In the genomic region with DNA sequence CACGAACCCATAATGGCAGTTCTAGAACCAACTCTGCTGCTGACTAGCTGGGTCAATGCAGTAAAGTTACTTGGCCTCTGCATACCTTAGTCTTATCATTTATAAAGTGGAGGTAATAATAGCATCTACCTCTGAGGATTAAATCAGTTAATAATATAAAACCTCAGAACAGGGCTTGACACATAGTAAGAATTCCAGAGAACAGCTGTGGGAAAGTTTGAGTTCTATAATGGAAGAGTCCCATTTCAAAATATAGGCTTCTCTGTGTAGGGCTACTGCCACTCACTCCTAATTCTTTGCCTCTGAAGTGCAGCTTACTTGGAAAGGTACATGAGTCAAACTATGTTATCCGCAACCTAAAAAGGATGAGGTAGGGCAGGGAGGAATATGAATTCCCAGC, we compare ENCODE assay signal across 21 cellular contexts.
A peak's percentile ranks its signal among the peaks of the same experiment; 100 is the strongest.
DNase-seq lines count a peak whose midpoint lies in the region; TF ChIP-seq lines count a peak whose summit lies in the region.
"Had no signal": no experiment of that assay in that cellular context is flagged by ENCODE, and none has a peak within 500 bp of the region (broad histone marks: within the 10 kb centered on the region; RNA-seq: fewer than 3 reads in every experiment).

No MANE protein-coding gene starts in this region.

- peak overlapping the region; percentile 86 for H3K9ac ChIP-seq in skeletal muscle satellite cell (ENCODE audit: low read depth, low read length)
- H3K9ac ChIP-seq: BLaER1 had no signal

- H3K27me3 Mint-ChIP-seq in nephron (ENCODE audit: low read depth) = no peaks in the 10 kb centered on the region
- H3K27me3 Mint-ChIP-seq: B cell; CD4-positive, CD25-positive, alpha-beta regulatory T cell had no signal

- H3K9me3 Mint-ChIP-seq in nephron = no peaks in the 10 kb centered on the region
- H3K9me3 Mint-ChIP-seq: GM23338, H9 had no signal

- H3K27ac Mint-ChIP-seq in nephron = peak overlapping the region in 2 of 3 experiments; percentile 26 to 33
- H3K27ac Mint-ChIP-seq: B cell; CD4-positive, CD25-positive, alpha-beta regulatory T cell; CD8-positive, alpha-beta T cell; H9 had no signal

- TF ChIP-seq CTCF in HL-60 (IDR thresholded peaks at IDR 0.05; ENCODE audit: insufficient read depth, low read length) (no peak), nephron (IDR thresholded peaks at IDR 0.05; ENCODE audit: unreplicated experiment in 3 of 3) (no peak)

- H3K9me3 ChIP-seq in skeletal muscle satellite cell (replicated peaks; ENCODE audit: low read length) = no peaks in the 10 kb centered on the region
- H3K9me3 ChIP-seq in MG63 = 0 out of 2 replicates have a peak, but pooled peaks cover under 1% of the 10 kb centered on the region
- H3K9me3 ChIP-seq: BLaER1, Caco-2 had no signal

- H3K4me2 ChIP-seq in skeletal muscle satellite cell (ENCODE audit: low read length) = no peak overlapping the region
- H3K4me2 ChIP-seq: BLaER1 had no signal

- H3K27me3 ChIP-seq in HL-60 (ENCODE audit: insufficient read depth, poor library complexity, severe bottlenecking) (no peaks in the 10 kb centered on the region), skeletal muscle satellite cell (ENCODE audit: control insufficient read depth, insufficient read depth, low read length) (no peaks in the 10 kb centered on the region), MG63 (no peaks in the 10 kb centered on the region)
- H3K27me3 ChIP-seq: BLaER1 had no signal

- no peak overlapping the region for H3K4me3 Mint-ChIP-seq in nephron
- H3K4me3 Mint-ChIP-seq: B cell; CD4-positive, CD25-positive, alpha-beta regulatory T cell; CD8-positive, alpha-beta T cell; GM23338; H9 had no signal

- H3K4me3 ChIP-seq in HL-60 (replicated peaks; ENCODE audit: insufficient read depth, low read length) (no peak overlapping the region), skeletal muscle satellite cell (ENCODE audit: low read length) (no peak overlapping the region), MG63 (no peak overlapping the region)
- H3K4me3 ChIP-seq: BLaER1, GM12878, GM23338 had no signal

- H3K4me1 Mint-ChIP-seq in nephron = peaks cover 36% of the 10 kb centered on the region
- H3K4me1 Mint-ChIP-seq: B cell; CD4-positive, CD25-positive, alpha-beta regulatory T cell had no signal

- H3K36me3 ChIP-seq in skeletal muscle satellite cell (ENCODE audit: insufficient read depth, low read length) (no peaks in the 10 kb centered on the region), MG63 (no peaks in the 10 kb centered on the region)
- H3K36me3 ChIP-seq: BLaER1 had no signal

- no peaks in the 10 kb centered on the region for H3K36me3 Mint-ChIP-seq in nephron (ENCODE audit: low read depth)
- H3K36me3 Mint-ChIP-seq: CD4-positive, CD25-positive, alpha-beta regulatory T cell; CD8-positive, alpha-beta T cell had no signal

- peaks cover 51% of the 10 kb centered on the region for H3K4me1 ChIP-seq in skeletal muscle satellite cell (ENCODE audit: control insufficient read depth, insufficient read depth, low read length)
- H3K4me1 ChIP-seq: BLaER1, Caco-2 had no signal

- peak overlapping the region; percentile 41 for H3K27ac ChIP-seq in HL-60 (replicated peaks)
- H3K27ac ChIP-seq: BLaER1, C4-2B had no signal

- DNase-seq in HL-60 (ENCODE audit: low read depth in 1 of 2, low spot score in 1 of 2) = no peak
- DNase-seq in iris pigment epithelial cell (ENCODE audit: low read depth) = peak; percentile 18
- DNase-seq in medulla oblongata (ENCODE audit: extremely low spot score) = no peak
- DNase-seq in MG63 = no peak
- DNase-seq in dedifferentiated amniotic fluid mesenchymal stem cell (ENCODE audit: extremely low spot score) = no peak
- no peak for DNase-seq in NCI-H510A (lab: John Stamatoyannopoulos, UW)
- DNase-seq: Caco-2; CD4-positive, CD25-positive, alpha-beta regulatory T cell; CD8-positive, alpha-beta T cell; DMS153; DND-41; EL; GDM1; H9 had no signal
